In genomic region chr2:65031341-65032015, GRCh38 we compare ENCODE assay signal across 8 cellular contexts. TPM values are rescaled to one million over a fixed set of nuclear protein-coding genes. Genes with fewer than 3 reads are reported as not detected.
DNase-seq lines count a peak whose midpoint lies in the region; ATAC-seq and TF ChIP-seq lines count a peak whose summit lies in the region.

No MANE protein-coding gene starts in this region.

- no peaks in the 10 kb centered on the region for H3K9me3 Mint-ChIP-seq in CD8-positive, alpha-beta T cell
- H3K9me3 Mint-ChIP-seq in effector memory CD8-positive, alpha-beta T cell, result no peaks in the 10 kb centered on the region

- no peak overlapping the region for H3K27ac ChIP-seq in CD8-positive, alpha-beta T cell (ENCODE audit: low read depth, low read length)
- H3K27ac ChIP-seq in aorta (ENCODE audit: low read depth in 1 of 2, low read length in 2 of 2) (no peak overlapping the region), esophagus squamous epithelium (peak overlapping the region in 1 of 4 donors; percentile 29)

- H3K27me3 ChIP-seq in CD8-positive, alpha-beta T cell (ENCODE audit: insufficient read depth, low read length), result no peaks in the 10 kb centered on the region
- H3K27me3 ChIP-seq in aorta (ENCODE audit: control insufficient read depth in 1 of 2, insufficient read depth in 2 of 2, low read length in 1 of 2) (no peaks in the 10 kb centered on the region), esophagus squamous epithelium (no peaks in the 10 kb centered on the region)

- in situ Hi-C loops in GM13976 (cut with MboI; ENCODE audit: low sequenced_read_pairs, unreplicated experiment), result loop anchor here (25.0 kb wide), 3 partner anchors 419 to 694 kb away; partner anchors contain the start of gene AFTPH

- peaks cover 26% of the 10 kb centered on the region for H3K4me1 Mint-ChIP-seq in CD8-positive, alpha-beta T cell (ENCODE audit: low read depth)
- H3K4me1 Mint-ChIP-seq in effector memory CD8-positive, alpha-beta T cell (ENCODE audit: low read depth in 2 of 2), result peaks cover 16 to 17% of the 10 kb centered on the region in 2 donors

- peak in 3 of 7 experiments; percentile 4 to 53 (median 11) for DNase-seq in CD8-positive, alpha-beta T cell
- peak; percentile 72 for DNase-seq in NCI-H526 (lab: John Stamatoyannopoulos, UW)
- no peak for DNase-seq in effector memory CD8-positive, alpha-beta T cell
- DNase-seq in aorta, result no peak
- no peak for DNase-seq in esophagus squamous epithelium (lab: John Stamatoyannopoulos, UW)
- no peak for DNase-seq in GM13976 (ENCODE audit: low spot score)

- no peak for TF ChIP-seq POLR2A in esophagus squamous epithelium (IDR thresholded peaks at IDR 0.05)

- POLR2A ChIA-PET in CD8-positive, alpha-beta T cell (lab: Charles Lee), result interaction anchor here (1.0 kb wide), 2 partner anchors 18 to 22 kb away, joined by 3 to 4 read pairs; no protein-coding TSS in a partner anchor

- no peaks in the 10 kb centered on the region for H3K36me3 ChIP-seq in CD8-positive, alpha-beta T cell (ENCODE audit: insufficient read depth, low read length)
- H3K36me3 ChIP-seq in aorta (ENCODE audit: control insufficient read depth in 1 of 2, insufficient read depth in 2 of 2, low read length in 1 of 2), result no peaks in the 10 kb centered on the region
- no peaks in the 10 kb centered on the region for H3K36me3 ChIP-seq in esophagus squamous epithelium

- peak overlapping the region; percentile 32 for H3K4me3 Mint-ChIP-seq in CD8-positive, alpha-beta T cell
- H3K4me3 Mint-ChIP-seq in effector memory CD8-positive, alpha-beta T cell, result peak overlapping the region; percentile 4 to 52

- H3K36me3 Mint-ChIP-seq in CD8-positive, alpha-beta T cell, result peaks cover 4% of the 10 kb centered on the region
- peaks cover 3% of the 10 kb centered on the region for H3K36me3 Mint-ChIP-seq in effector memory CD8-positive, alpha-beta T cell (ENCODE audit: insufficient read depth)

- CTCF ChIA-PET in CD8-positive, alpha-beta T cell (lab: Charles Lee), result interaction anchor here (0.9 to 6.5 kb wide), 5 partner anchors 9 to 113 kb away, joined by 3 to 66 read pairs (median 4); no protein-coding TSS in a partner anchor

- intact Hi-C loops in CD8-positive, alpha-beta T cell (cut with DNase I, micrococcal nuclease), result loop anchor here in 1 of 2 experiments (2.0 to 5.0 kb wide), 2 partner anchors 44 to 115 kb away; partner anchors contain the start of gene SLC1A4
- intact Hi-C loops in aorta (cut with DNase I) (no loop called here), esophagus squamous epithelium (cut with DNase I) (no loop called here)

- H3K9me3 ChIP-seq in CD8-positive, alpha-beta T cell (ENCODE audit: low read length), result no peaks in the 10 kb centered on the region
- H3K9me3 ChIP-seq in aorta (ENCODE audit: control insufficient read depth, low read length) (no peaks in the 10 kb centered on the region), esophagus squamous epithelium (no peaks in the 10 kb centered on the region)

- H3K27me3 Mint-ChIP-seq in CD8-positive, alpha-beta T cell (ENCODE audit: low read depth), result no peaks in the 10 kb centered on the region
- H3K27me3 Mint-ChIP-seq in effector memory CD8-positive, alpha-beta T cell, result no peaks in the 10 kb centered on the region

- ATAC-seq in CD8-positive, alpha-beta T cell, result peak; percentile 55
- peak; percentile 41 for ATAC-seq in GM21723 (IDR thresholded peaks at IDR 0.05; ENCODE audit: unreplicated experiment)
- peak; percentile 47 for ATAC-seq in effector memory CD8-positive, alpha-beta T cell (replicated peaks)
- ATAC-seq in aorta (ENCODE audit: low FRiP score), result peak; percentile 31
- ATAC-seq in HG02623 (IDR thresholded peaks at IDR 0.05; ENCODE audit: unreplicated experiment), result no peak

- 52 to 55% methylated on average over 8 of the region's 8 CpGs for WGBS in aorta, 2 donors
- WGBS in esophagus squamous epithelium, 2 donors, result 48 to 64% methylated on average over 7 to 8 of the region's 8 CpGs

- H3K27ac Mint-ChIP-seq in CD8-positive, alpha-beta T cell, result peak overlapping the region; percentile 42
- peak overlapping the region; percentile 28 to 39 for H3K27ac Mint-ChIP-seq in effector memory CD8-positive, alpha-beta T cell

- TF ChIP-seq CTCF in CD8-positive, alpha-beta T cell (IDR thresholded peaks at IDR 0.05), result no peak
- TF ChIP-seq CTCF in esophagus squamous epithelium (IDR thresholded peaks at IDR 0.05), result no peak
- TF ChIP-seq CTCF in GM13976 (IDR thresholded peaks at IDR 0.05; ENCODE audit: borderline replicate concordance, control extremely low read depth, extremely low read depth, insufficient read depth, missing control alignments), result no peak

- peaks cover 22% of the 10 kb centered on the region for H3K4me1 ChIP-seq in CD8-positive, alpha-beta T cell (ENCODE audit: insufficient read depth, low read length)
- H3K4me1 ChIP-seq in aorta (ENCODE audit: control insufficient read depth in 1 of 2, insufficient read depth in 2 of 2, low read length in 2 of 2) (no peaks in the 10 kb centered on the region), esophagus squamous epithelium (peaks cover 0 to 5% (median 0%) of the 10 kb centered on the region in 3 donors)

- peak overlapping the region; percentile 6 for H3K4me3 ChIP-seq in CD8-positive, alpha-beta T cell (ENCODE audit: low read depth, low read length)
- H3K4me3 ChIP-seq in aorta (ENCODE audit: low read length in 2 of 2), result no peak overlapping the region
- H3K4me3 ChIP-seq in esophagus squamous epithelium, result peak overlapping the region in 1 of 4 donors; percentile 12

RNA-seq across cellular contexts. Expression of gene CEP68, which starts 24.7 kb away (rescaled TPM):
- total RNA-seq in CD8-positive, alpha-beta T cell, result 10 to 100 TPM; 19.9 to 20.5 TPM
- 10 to 100 TPM; 16.6 to 31.0 TPM for total RNA-seq in aorta
- polyA plus RNA-seq in aorta, result 1 to 10 TPM; 3.5 to 9.2 TPM
- 10 to 100 TPM in 2 of 4 donors, 1 to 10 TPM in 2; 3.9 to 17.4 (median 8.6) TPM for total RNA-seq in esophagus squamous epithelium

RNA-seq across cellular contexts. Expression of gene SLC1A4, which starts 42.3 kb away (rescaled TPM):
- total RNA-seq in CD8-positive, alpha-beta T cell, result 1 to 10 TPM; 3.1 to 4.2 TPM
- total RNA-seq in aorta (10 to 100 TPM; 22.5 to 26.4 TPM), esophagus squamous epithelium (10 to 100 TPM; 12.8 to 28.1 (median 14.3) TPM)
- 10 to 100 TPM in 1 of 2 donors, 1 to 10 TPM in 1; 6.9 to 13.1 TPM for polyA plus RNA-seq in aorta

Comparison
In these comparisons a context has a peak if more than half of its experiments do, and no peak if none do; other contexts are left out.
1. DNase-seq: peak in NCI-H526 (2 of 2); none in effector memory CD8-positive, alpha-beta T cell (0 of 3), aorta (0 of 2), esophagus squamous epithelium (single experiment) and GM13976 (single experiment).